Comparison of ENCODE assay signal across 1 cellular context in genomic region chr14:65321370-65321875, GRCh38.
TF ChIP-seq lines count a peak whose summit lies in the region.

No MANE protein-coding gene starts in this region.

TF ChIP-seq in HepG2, 621 proteins besides CTCF, POLR2A, EP300 and RAD21 (continued from another document):
- TF ChIP-seq, protein P1, sequence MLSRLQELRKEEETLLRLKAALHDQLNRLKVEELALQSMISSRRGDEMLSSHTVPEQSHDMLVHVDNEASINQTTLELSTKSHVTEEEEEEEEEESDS (CRISPR knock-in tag; IDR thresholded peaks at IDR 0.05; ENCODE audit: borderline replicate concordance): no peak
- TF ChIP-seq, protein P2, sequence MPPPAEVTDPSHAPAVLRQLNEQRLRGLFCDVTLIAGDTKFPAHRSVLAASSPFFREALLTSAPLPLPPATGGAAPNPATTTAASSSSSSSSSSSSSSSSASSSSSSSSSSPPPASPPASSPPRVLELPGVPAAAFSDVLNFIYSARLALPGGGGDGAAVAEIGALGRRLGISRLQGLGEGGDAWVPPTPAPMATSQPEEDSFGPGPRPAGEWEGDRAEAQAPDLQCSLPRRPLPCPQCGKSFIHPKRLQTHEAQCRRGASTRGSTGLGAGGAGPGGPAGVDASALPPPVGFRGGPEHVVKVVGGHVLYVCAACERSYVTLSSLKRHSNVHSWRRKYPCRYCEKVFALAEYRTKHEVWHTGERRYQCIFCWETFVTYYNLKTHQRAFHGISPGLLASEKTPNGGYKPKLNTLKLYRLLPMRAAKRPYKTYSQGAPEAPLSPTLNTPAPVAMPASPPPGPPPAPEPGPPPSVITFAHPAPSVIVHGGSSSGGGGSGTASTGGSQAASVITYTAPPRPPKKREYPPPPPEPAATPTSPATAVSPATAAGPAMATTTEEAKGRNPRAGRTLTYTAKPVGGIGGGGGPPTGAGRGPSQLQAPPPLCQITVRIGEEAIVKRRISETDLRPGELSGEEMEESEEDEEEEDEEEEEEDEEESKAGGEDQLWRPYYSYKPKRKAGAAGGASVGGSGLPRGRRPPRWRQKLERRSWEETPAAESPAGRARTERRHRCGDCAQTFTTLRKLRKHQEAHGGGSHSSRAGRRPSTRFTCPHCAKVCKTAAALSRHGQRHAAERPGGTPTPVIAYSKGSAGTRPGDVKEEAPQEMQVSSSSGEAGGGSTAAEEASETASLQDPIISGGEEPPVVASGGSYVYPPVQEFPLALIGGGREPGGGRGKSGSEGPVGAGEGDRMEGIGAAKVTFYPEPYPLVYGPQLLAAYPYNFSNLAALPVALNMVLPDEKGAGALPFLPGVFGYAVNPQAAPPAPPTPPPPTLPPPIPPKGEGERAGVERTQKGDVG (CRISPR knock-in tag; IDR thresholded peaks at IDR 0.05; ENCODE audit: borderline replicate concordance): no peak
- TF ChIP-seq ZHX2 (IDR thresholded peaks at IDR 0.05; ENCODE audit: low read depth) (no peak), ZHX2 (CRISPR knock-in tag; IDR thresholded peaks at IDR 0.05; ENCODE audit: borderline replicate concordance) (no peak), CHD4 (IDR thresholded peaks at IDR 0.05; ENCODE audit: borderline replicate concordance, low read length) (no peak)
